ENCODE assay signal across 8 cellular contexts in genomic region chr16:67833035-67833417, GRCh38. TPM values are rescaled to one million over a fixed set of nuclear protein-coding genes. Genes with fewer than 3 reads are reported as not detected.
DNase-seq lines count a peak whose midpoint lies in the region; ATAC-seq lines count a peak whose summit lies in the region.

No MANE protein-coding gene starts in this region.

- peaks cover 9% of the 10 kb centered on the region for H3K4me1 Mint-ChIP-seq in activated T-cell treated with anti-CD3 and anti-CD28 coated beads, Interleukin-2, amount 50 U/mL, for 72 hours (ENCODE audit: low read depth)
- peaks cover 11% of the 10 kb centered on the region for H3K4me1 Mint-ChIP-seq in activated CD8-positive, alpha-beta T cell treated with anti-CD3 and anti-CD28 coated beads, Interleukin-2, amount 10 ng/mL, durations not matched to agents 7 days and 5 days (ENCODE audit: low read depth)

- H3K27me3 Mint-ChIP-seq in activated T-cell treated with anti-CD3 and anti-CD28 coated beads, Interleukin-2, amount 50 U/mL, for 72 hours (ENCODE audit: low read depth), result no peaks in the 10 kb centered on the region
- H3K27me3 Mint-ChIP-seq in activated CD8-positive, alpha-beta T cell treated with anti-CD3 and anti-CD28 coated beads, Interleukin-2, amount 10 ng/mL, durations not matched to agents 7 days and 5 days (ENCODE audit: low read depth), result no peaks in the 10 kb centered on the region

- H3K4me3 Mint-ChIP-seq in activated T-cell treated with anti-CD3 and anti-CD28 coated beads, Interleukin-2, amount 50 U/mL, for 72 hours, result peak overlapping the region; percentile 98 to 99
- H3K4me3 Mint-ChIP-seq in activated CD8-positive, alpha-beta T cell treated with anti-CD3 and anti-CD28 coated beads, Interleukin-2, amount 10 ng/mL, durations not matched to agents 7 days and 5 days, result peak overlapping the region; percentile 92

- intact Hi-C loops in left ventricle myocardium superior (cut with micrococcal nuclease), result no loop called here

- H3K4me3 ChIP-seq in skeletal muscle cell (ENCODE audit: low read depth, low read length), result peak overlapping the region; percentile 82

- no peaks in the 10 kb centered on the region for H3K9me3 Mint-ChIP-seq in activated T-cell treated with anti-CD3 and anti-CD28 coated beads, Interleukin-2, amount 50 U/mL, for 72 hours
- H3K9me3 Mint-ChIP-seq in activated CD8-positive, alpha-beta T cell treated with anti-CD3 and anti-CD28 coated beads, Interleukin-2, amount 10 ng/mL, durations not matched to agents 7 days and 5 days (ENCODE audit: insufficient read depth), result no peaks in the 10 kb centered on the region

- peak overlapping the region; percentile 82 for H3K27ac Mint-ChIP-seq in activated T-cell treated with anti-CD3 and anti-CD28 coated beads, Interleukin-2, amount 50 U/mL, for 72 hours
- peak overlapping the region; percentile 88 for H3K27ac Mint-ChIP-seq in activated CD8-positive, alpha-beta T cell treated with anti-CD3 and anti-CD28 coated beads, Interleukin-2, amount 10 ng/mL, durations not matched to agents 7 days and 5 days

- ATAC-seq in activated T-cell treated with anti-CD3 and anti-CD28 coated beads, Interleukin-2, amount 50 U/mL, for 72 hours (replicated peaks in 1 of 2), result no peak
- no peak for ATAC-seq in activated CD8-positive, alpha-beta T cell treated with anti-CD3 and anti-CD28 coated beads, Interleukin-2, amount 10 ng/mL, durations not matched to agents 7 days and 5 days
- peak; percentile 5 for ATAC-seq in left ventricle myocardium superior

- CTCF ChIA-PET in activated CD8-positive, alpha-beta T cell treated with anti-CD3 and anti-CD28 coated beads, Interleukin-2, amount 10 ng/mL, durations not matched to agents 7 days and 5 days (lab: Charles Lee), result interaction anchor here (0.6 to 2.4 kb wide), 12 partner anchors 11 to 319 kb away, joined by 3 to 47 read pairs (median 4); partner anchors contain the start of genes CARMIL2 and GFOD2

- POLR2A ChIA-PET in activated CD8-positive, alpha-beta T cell treated with anti-CD3 and anti-CD28 coated beads, Interleukin-2, amount 10 ng/mL, durations not matched to agents 7 days and 5 days (lab: Charles Lee), result interaction anchor here (0.6 to 3.1 kb wide), 9 partner anchors 12 to 114 kb away, joined by 3 to 28 read pairs (median 3); partner anchors contain the start of genes GFOD2, NUTF2, PSMB10 and RANBP10

- H3K36me3 Mint-ChIP-seq in activated T-cell treated with anti-CD3 and anti-CD28 coated beads, Interleukin-2, amount 50 U/mL, for 72 hours (ENCODE audit: insufficient read depth in 2 of 2), result peaks cover 0 to 3% of the 10 kb centered on the region in 2 donors
- no peaks in the 10 kb centered on the region for H3K36me3 Mint-ChIP-seq in activated CD8-positive, alpha-beta T cell treated with anti-CD3 and anti-CD28 coated beads, Interleukin-2, amount 10 ng/mL, durations not matched to agents 7 days and 5 days (ENCODE audit: low read depth)

- no peak for DNase-seq in activated T-cell treated with anti-CD3 and anti-CD28 coated beads, Interleukin-2, amount 50 U/mL, for 72 hours
- DNase-seq in activated T-cell treated with anti-CD3 and anti-CD28 coated beads, Interleukin-2, amount 50 U/mL, for 48 hours, result no peak
- DNase-seq in activated CD8-positive, alpha-beta T cell treated with anti-CD3 and anti-CD28 coated beads, Interleukin-2, amount 10 ng/mL, durations not matched to agents 7 days and 5 days, result no peak
- no peak for DNase-seq in left ventricle myocardium superior
- no peak for DNase-seq in skeletal muscle cell (ENCODE audit: low read depth)
- no peak for DNase-seq in NCI-H2081 (lab: John Stamatoyannopoulos, UW)
- DNase-seq in activated effector memory CD4-positive, alpha-beta T cell treated with anti-CD3 and anti-CD28 coated beads, Interleukin-2, amount 50 U/mL, for 16 hours, result no peak
- no peak for DNase-seq in activated CD4-positive, alpha-beta T cell treated with anti-CD3 and anti-CD28 coated beads for 4 hours

RNA-seq across cellular contexts. Expression of gene THAP11, which starts 9.1 kb away (rescaled TPM):
- 10 to 100 TPM; 31.7 to 39.2 TPM for total RNA-seq in activated T-cell treated with anti-CD3 and anti-CD28 coated beads, Interleukin-2, amount 50 U/mL, for 72 hours
- total RNA-seq in activated CD8-positive, alpha-beta T cell treated with anti-CD3 and anti-CD28 coated beads, Interleukin-2, amount 10 ng/mL, durations not matched to agents 7 days and 5 days, result 10 to 100 TPM; 50.2 to 52.4 TPM
- total RNA-seq in left ventricle myocardium superior, result 32.6 TPM

RNA-seq across cellular contexts. Expression of gene NUTF2, which starts 13.7 kb away (rescaled TPM):
- 10 to 100 TPM; 80.8 to 90.1 TPM for total RNA-seq in activated T-cell treated with anti-CD3 and anti-CD28 coated beads, Interleukin-2, amount 50 U/mL, for 72 hours
- 100 to 1,000 TPM; 125 to 134 TPM for total RNA-seq in activated CD8-positive, alpha-beta T cell treated with anti-CD3 and anti-CD28 coated beads, Interleukin-2, amount 10 ng/mL, durations not matched to agents 7 days and 5 days
- 84.4 TPM for total RNA-seq in left ventricle myocardium superior

RNA-seq across cellular contexts. Expression of gene CENPT, which starts 14.5 kb away (rescaled TPM):
- total RNA-seq in activated T-cell treated with anti-CD3 and anti-CD28 coated beads, Interleukin-2, amount 50 U/mL, for 72 hours, result 10 to 100 TPM; 43.6 to 59.4 TPM
- 10 to 100 TPM; 58.9 to 63.6 TPM for total RNA-seq in activated CD8-positive, alpha-beta T cell treated with anti-CD3 and anti-CD28 coated beads, Interleukin-2, amount 10 ng/mL, durations not matched to agents 7 days and 5 days
- total RNA-seq in left ventricle myocardium superior, result 20.8 TPM

RNA-seq across cellular contexts. Expression of gene TSNAXIP1, which starts 26.3 kb away (rescaled TPM):
- total RNA-seq in activated T-cell treated with anti-CD3 and anti-CD28 coated beads, Interleukin-2, amount 50 U/mL, for 72 hours, result under 1 TPM; 0.39 to 0.86 TPM
- under 1 TPM; 0.47 to 0.63 TPM for total RNA-seq in activated CD8-positive, alpha-beta T cell treated with anti-CD3 and anti-CD28 coated beads, Interleukin-2, amount 10 ng/mL, durations not matched to agents 7 days and 5 days
- total RNA-seq in left ventricle myocardium superior, result 0.37 TPM

RNA-seq across cellular contexts. Expression of gene RANBP10, which starts 26.7 kb away (rescaled TPM):
- total RNA-seq in activated T-cell treated with anti-CD3 and anti-CD28 coated beads, Interleukin-2, amount 50 U/mL, for 72 hours, result 10 to 100 TPM; 17.1 to 24.8 TPM
- 10 to 100 TPM; 25.9 to 30.5 TPM for total RNA-seq in activated CD8-positive, alpha-beta T cell treated with anti-CD3 and anti-CD28 coated beads, Interleukin-2, amount 10 ng/mL, durations not matched to agents 7 days and 5 days
- 11.8 TPM for total RNA-seq in left ventricle myocardium superior
